Comparison of ENCODE assay signal across 10 cellular contexts in genomic region chr3:24365168-24365567, GRCh38.
DNase-seq lines count a peak whose midpoint lies in the region; ATAC-seq, FAIRE-seq and TF ChIP-seq lines count a peak whose summit lies in the region.
"Had no signal": no experiment of that assay in that cellular context is flagged by ENCODE, and none has a peak within 500 bp of the region (broad histone marks: within the 10 kb centered on the region; RNA-seq: fewer than 3 reads in every experiment).

No MANE protein-coding gene starts in this region.

- H2AFZ ChIP-seq in HepG2 (ENCODE audit: low read length): no peak overlapping the region

- peak; percentile 16 for TF ChIP-seq CTCF in bronchial epithelial cell (IDR thresholded peaks at IDR 0.05; ENCODE audit: insufficient read depth, low read length, severe bottlenecking)
- TF ChIP-seq CTCF in HepG2 (CRISPR knock-in tag; IDR thresholded peaks at IDR 0.05): peak; percentile 51

- H4K20me1 ChIP-seq in HepG2 (ENCODE audit: insufficient read depth, low read length): no peaks in the 10 kb centered on the region

- peak overlapping the region; percentile 71 for H3K27ac ChIP-seq in HepG2 (ENCODE audit: extremely low read length, insufficient read depth, low read length)

- intact Hi-C loops in Right ventricle myocardium inferior (cut with DNase I) (loop anchor here (2.0 kb wide), 1 partner anchor 130 kb away; the partner anchor contains the start of gene THRB), cardiac septum (cut with DNase I) (loop anchor here (5.0 kb wide), 1 partner anchor 127 kb away; the partner anchor contains the start of gene THRB), HepG2 (cut with micrococcal nuclease; ENCODE audit: unreplicated experiment) (loop anchor here (1.0 kb wide), 1 partner anchor 86 kb away; no protein-coding TSS in a partner anchor)

- H3K27me3 ChIP-seq in bronchial epithelial cell (ENCODE audit: control insufficient read depth, insufficient read depth, low read length): no peaks in the 10 kb centered on the region
- no peaks in the 10 kb centered on the region for H3K27me3 ChIP-seq in HepG2 (ENCODE audit: control insufficient read depth in 1 of 2, insufficient read depth in 2 of 2, low read length in 2 of 2)

- H3K36me3 ChIP-seq in bronchial epithelial cell (ENCODE audit: control insufficient read depth, insufficient read depth, low read length): no peaks in the 10 kb centered on the region
- no peaks in the 10 kb centered on the region for H3K36me3 ChIP-seq in HepG2 (replicated peaks in 1 of 2; ENCODE audit: control insufficient read depth in 1 of 2, insufficient read depth in 2 of 2, low read length in 2 of 2)

- TF ChIP-seq RAD21 in HepG2 (CRISPR knock-in tag; IDR thresholded peaks at IDR 0.05): peak; percentile 47; the same call in 1 of the 2 replicates

- peaks cover 79% of the 10 kb centered on the region for H3K4me1 ChIP-seq in HepG2 (ENCODE audit: insufficient read depth, low read length)

- 0% methylated on average over 2 of the region's 2 CpGs for WGBS in HepG2 (ENCODE audit: low lambda C conversion rate)

- peak overlapping the region; percentile 45 for H3K9ac ChIP-seq in HepG2 (ENCODE audit: insufficient read depth, low read depth, low read length)

- BruUV-seq in HepG2 (replicated peaks; lab: Mats Ljungman, UMichigan): no TSS peak

- POLR2A ChIA-PET in HepG2 (lab: Yijun Ruan, JAX): interaction anchor here (0.9 to 4.6 kb wide), 5 partner anchors 8 to 130 kb away, joined by 3 to 41 read pairs (median 8); partner anchors contain the start of gene THRB

- in situ Hi-C loops in HepG2 (cut with HindIII; ENCODE audit: extremely low pct_ligation_motif_present, low pct_unique_long_range_greater_than_20kb): loop anchor here (10.0 kb wide), 1 partner anchor 130 kb away; the partner anchor contains the start of gene THRB

- CTCF ChIA-PET in HepG2 (lab: Yijun Ruan, JAX; ENCODE audit: low intra/inter-chr PET ratio, low total read pairs): no interaction called here

- peaks cover 31% of the 10 kb centered on the region for H3K79me2 ChIP-seq in HepG2 (ENCODE audit: insufficient read depth, low read length)

- H3K4me3 ChIP-seq in bronchial epithelial cell (ENCODE audit: low read depth, low read length) (no peak overlapping the region), HepG2 (replicated peaks in 1 of 3; ENCODE audit: insufficient read depth in 1 of 3, low read depth in 2 of 3, low read length in 3 of 3) (peak overlapping the region in 1 of 3 experiments; percentile 20; a peak in 2 of 6 replicates)

- DNase-seq in Right ventricle myocardium inferior (ENCODE audit: missing footprints) (no peak), cardiac septum (ENCODE audit: low spot score) (no peak), bronchial epithelial cell (ENCODE audit: low read depth) (peak; percentile 99), HepG2 (ENCODE audit: low spot score) (peak; percentile 90), NCI-H2107 treated with DMSO at 0.1 percent for 48 hours (lab: John Stamatoyannopoulos, UW; ENCODE audit: unreplicated experiment) (no peak), cortex of kidney (lab: John Stamatoyannopoulos, UW) (no peak)
- DNase-seq in activated T-cell treated with anti-CD3 and anti-CD28 coated beads, Interleukin-2, amount 50 U/mL, for 48 hours: no peak
- DNase-seq: C1 segment of cervical spinal cord, H7 had no signal

- peak in 1 of 2 experiments; percentile 76; a peak in 2 of 4 replicates for TF ChIP-seq EP300 in HepG2 (IDR thresholded peaks at IDR 0.05; ENCODE audit: low read depth in 2 of 2, low read length in 2 of 2)
- no peak; the same call in 1 of the 2 replicates for TF ChIP-seq EP300 in HepG2 (CRISPR knock-in tag; IDR thresholded peaks at IDR 0.05; ENCODE audit: borderline replicate concordance)

- no peaks in the 10 kb centered on the region for H3K9me3 ChIP-seq in HepG2 (ENCODE audit: low read length)

- H3K4me2 ChIP-seq in HepG2 (ENCODE audit: low read depth, low read length): peak overlapping the region; percentile 60

- TF ChIP-seq POLR2A in HepG2 (IDR thresholded peaks at IDR 0.05; ENCODE audit: insufficient read depth in 1 of 2, low read depth in 2 of 2, low read length in 2 of 2): no peak

- ATAC-seq in Right ventricle myocardium inferior: peak; percentile 75
- peak; percentile 96 for ATAC-seq in HepG2
- ATAC-seq in GM21825 (IDR thresholded peaks at IDR 0.05; ENCODE audit: unreplicated experiment): no peak

- FAIRE-seq in bronchial epithelial cell (lab: Jason Lieb, UNC) (peak; percentile 32), HepG2 (lab: Jason Lieb, UNC) (peak; percentile 81)

TF ChIP-seq in HepG2, 621 proteins besides CTCF, POLR2A, EP300 and RAD21 (continues in another document):
- no peak for TF ChIP-seq BRD4 (CRISPR knock-in tag; IDR thresholded peaks at IDR 0.05)
- TF ChIP-seq RXRB (CRISPR knock-in tag; IDR thresholded peaks at IDR 0.05; ENCODE audit: borderline replicate concordance): peak; percentile 75; the same call in 1 of the 2 replicates
- TF ChIP-seq, protein P1, sequence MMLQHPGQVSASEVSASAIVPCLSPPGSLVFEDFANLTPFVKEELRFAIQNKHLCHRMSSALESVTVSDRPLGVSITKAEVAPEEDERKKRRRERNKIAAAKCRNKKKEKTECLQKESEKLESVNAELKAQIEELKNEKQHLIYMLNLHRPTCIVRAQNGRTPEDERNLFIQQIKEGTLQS (CRISPR knock-in tag; IDR thresholded peaks at IDR 0.05): peak; percentile 54; the same call in 1 of the 2 replicates
- no peak for TF ChIP-seq TGIF2 (CRISPR knock-in tag; IDR thresholded peaks at IDR 0.05)
- no peak for TF ChIP-seq ZNF3 (CRISPR knock-in tag; IDR thresholded peaks at IDR 0.05)
- no peak for TF ChIP-seq ZNF431 (CRISPR knock-in tag; IDR thresholded peaks at IDR 0.05; ENCODE audit: borderline replicate concordance, low read depth)
- TF ChIP-seq HES4 (CRISPR knock-in tag; IDR thresholded peaks at IDR 0.05; ENCODE audit: borderline replicate concordance): no peak
- TF ChIP-seq, protein P2, sequence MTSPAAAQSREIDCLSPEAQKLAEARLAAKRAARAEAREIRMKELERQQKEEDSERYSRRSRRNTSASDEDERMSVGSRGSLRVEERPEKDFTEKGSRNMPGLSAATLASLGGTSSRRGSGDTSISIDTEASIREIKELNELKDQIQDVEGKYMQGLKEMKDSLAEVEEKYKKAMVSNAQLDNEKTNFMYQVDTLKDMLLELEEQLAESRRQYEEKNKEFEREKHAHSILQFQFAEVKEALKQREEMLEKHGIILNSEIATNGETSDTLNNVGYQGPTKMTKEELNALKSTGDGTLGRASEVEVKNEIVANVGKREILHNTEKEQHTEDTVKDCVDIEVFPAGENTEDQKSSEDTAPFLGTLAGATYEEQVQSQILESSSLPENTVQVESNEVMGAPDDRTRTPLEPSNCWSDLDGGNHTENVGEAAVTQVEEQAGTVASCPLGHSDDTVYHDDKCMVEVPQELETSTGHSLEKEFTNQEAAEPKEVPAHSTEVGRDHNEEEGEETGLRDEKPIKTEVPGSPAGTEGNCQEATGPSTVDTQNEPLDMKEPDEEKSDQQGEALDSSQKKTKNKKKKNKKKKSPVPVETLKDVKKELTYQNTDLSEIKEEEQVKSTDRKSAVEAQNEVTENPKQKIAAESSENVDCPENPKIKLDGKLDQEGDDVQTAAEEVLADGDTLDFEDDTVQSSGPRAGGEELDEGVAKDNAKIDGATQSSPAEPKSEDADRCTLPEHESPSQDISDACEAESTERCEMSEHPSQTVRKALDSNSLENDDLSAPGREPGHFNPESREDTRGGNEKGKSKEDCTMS (CRISPR knock-in tag; conservative IDR thresholded peaks at IDR 0.05): no peak
- peak; percentile 79 for TF ChIP-seq FOXA3 (CRISPR knock-in tag; IDR thresholded peaks at IDR 0.05)
- TF ChIP-seq ZFP41 (CRISPR knock-in tag; IDR thresholded peaks at IDR 0.05; ENCODE audit: borderline replicate concordance): no peak
- no peak for TF ChIP-seq STAT5B (CRISPR knock-in tag; IDR thresholded peaks at IDR 0.05)
- TF ChIP-seq E2F5 (CRISPR knock-in tag; conservative IDR thresholded peaks at IDR 0.05): no peak
- TF ChIP-seq THYN1 (CRISPR knock-in tag; IDR thresholded peaks at IDR 0.05; ENCODE audit: borderline replicate concordance, low read depth): no peak

Comparison
In these comparisons a context has a peak if more than half of its experiments do, and no peak if none do; other contexts are left out.
1. DNase-seq: peak in bronchial epithelial cell (single experiment) and HepG2 (single experiment); none in Right ventricle myocardium inferior (single experiment), cardiac septum (single experiment), NCI-H2107 treated with DMSO at 0.1 percent for 48 hours (single experiment), activated T-cell treated with anti-CD3 and anti-CD28 coated beads, Interleukin-2, amount 50 U/mL, for 48 hours (0 of 2) and cortex of kidney (single experiment).